12 cellular contexts compared by ENCODE assay signal in genomic region chrX:14660970-14661369, GRCh38.
DNase-seq lines count a peak whose midpoint lies in the region; ATAC-seq and TF ChIP-seq lines count a peak whose summit lies in the region.
"Had no signal": no experiment of that assay in that cellular context is flagged by ENCODE, and none has a peak within 500 bp of the region (broad histone marks: within the 10 kb centered on the region; RNA-seq: fewer than 3 reads in every experiment).

No MANE protein-coding gene starts in this region.

- intact Hi-C loops in mucosa of descending colon (cut with DNase I, micrococcal nuclease), result no loop called here

- H3K4me1 ChIP-seq in mucosa of descending colon (ENCODE audit: low read depth), result no peaks in the 10 kb centered on the region
- H3K4me1 ChIP-seq: BLaER1 had no signal

- H3K36me3 ChIP-seq in mucosa of descending colon (ENCODE audit: low read depth), result no peaks in the 10 kb centered on the region
- H3K36me3 ChIP-seq: BLaER1 had no signal

- DNase-seq in DMS53 (lab: John Stamatoyannopoulos, UW), result peak; percentile 27
- no peak for DNase-seq in DMS53 treated with DMSO at 0.1 percent for 48 hours (lab: John Stamatoyannopoulos, UW; ENCODE audit: unreplicated experiment)
- no peak for DNase-seq in mucosa of descending colon
- no peak for DNase-seq in midbrain (lab: John Stamatoyannopoulos, UW)
- DNase-seq in NCI-H526 treated with DMSO at 0.1 percent for 48 hours (lab: John Stamatoyannopoulos, UW), result no peak
- DNase-seq: 8988T; CD4-positive, alpha-beta memory T cell; H9 had no signal

- peak; percentile 32 for ATAC-seq in mucosa of descending colon
- no peak for ATAC-seq in GM18517 (IDR thresholded peaks at IDR 0.05; ENCODE audit: unreplicated experiment)

- H3K9me3 ChIP-seq in mucosa of descending colon, result no peaks in the 10 kb centered on the region
- H3K9me3 ChIP-seq: BLaER1 had no signal

- peak overlapping the region; percentile 23; the same call in 1 of the 2 replicates for H3K27ac ChIP-seq in VCaP
- H3K27ac ChIP-seq: BLaER1, KMS-11 had no signal

- TF ChIP-seq CTCF in VCaP (conservative IDR thresholded peaks at IDR 0.05) (no peak), mucosa of descending colon (IDR thresholded peaks at IDR 0.05) (no peak)

- H3K4me3 ChIP-seq in mucosa of descending colon, result no peak overlapping the region
- H3K4me3 ChIP-seq: BLaER1 had no signal
